In genomic region chr5:37248970-37249819, GRCh38 we compare ENCODE assay signal across 8 cellular contexts. TPM values are rescaled to one million over a fixed set of nuclear protein-coding genes. Genes with fewer than 3 reads are reported as not detected.
A peak's percentile ranks its signal among the peaks of the same experiment; 100 is the strongest.
DNase-seq lines count a peak whose midpoint lies in the region; ATAC-seq and TF ChIP-seq lines count a peak whose summit lies in the region.

TSS of gene CPLANE1 (minus strand) at chr5:37249376. CDS start at chr5:37247698, 1,678 bp downstream.

- peaks cover 17% of the 10 kb centered on the region for H3K79me2 ChIP-seq in neural progenitor cell (ENCODE audit: low read depth)

- H4K20me1 ChIP-seq in neural progenitor cell (ENCODE audit: low read depth) = no peaks in the 10 kb centered on the region

- POLR2A ChIA-PET in RWPE1 (lab: Yijun Ruan, JAX; ENCODE audit: low non-redundant PET) = no interaction called here

- H3K4me3 Mint-ChIP-seq in IgD-negative memory B cell (peak within 1 kb of the TSS; percentile 86 to 97 (median 92)), neural progenitor cell (peak within 1 kb of the TSS; percentile 91)

- no peaks in the 10 kb centered on the region for H3K27me3 Mint-ChIP-seq in IgD-negative memory B cell
- H3K27me3 Mint-ChIP-seq in neural progenitor cell (ENCODE audit: insufficient read depth, low read depth) = peaks cover 2% of the 10 kb centered on the region

- peak within 1 kb of the TSS; percentile 78 for H3K9ac ChIP-seq in neural progenitor cell

- DNase-seq in DMS79 treated with DMSO at 0.1 percent for 48 hours (lab: John Stamatoyannopoulos, UW) (peak; percentile 67), RWPE1 (ENCODE audit: low spot score) (peak; percentile 61), activated gamma-delta T cell treated with Interleukin-2 at 50 U/mL for 16 hours (peak; percentile 44), foreskin fibroblast (peak; percentile 76 to 90), neural progenitor cell (ENCODE audit: low spot score) (peak; percentile 95)

- peak; percentile 83 for ATAC-seq in GM21576 (IDR thresholded peaks at IDR 0.05; ENCODE audit: unreplicated experiment)

- peak within 1 kb of the TSS; percentile 93 for H2AFZ ChIP-seq in neural progenitor cell (replicated peaks)

- CTCF ChIA-PET in RWPE1 (lab: Yijun Ruan, JAX) = interaction anchor here (0.7 to 1.4 kb wide), 2 partner anchors 23 to 41 kb away, joined by 3 read pairs; no protein-coding TSS in a partner anchor

- H3K4me1 ChIP-seq in neural progenitor cell = peaks cover 7% of the 10 kb centered on the region

- H3K4me1 Mint-ChIP-seq in IgD-negative memory B cell (peaks cover 5 to 10% (median 6%) of the 10 kb centered on the region in 3 donors), neural progenitor cell (peaks cover 8% of the 10 kb centered on the region)

- H3K36me3 ChIP-seq in neural progenitor cell = no peaks in the 10 kb centered on the region

- no peaks in the 10 kb centered on the region for H3K27me3 ChIP-seq in neural progenitor cell

- TF ChIP-seq CTCF in RWPE1 (conservative IDR thresholded peaks at IDR 0.05; ENCODE audit: low read depth) = peak; percentile 36; the same call in 1 of the 2 replicates
- no peak for TF ChIP-seq CTCF in foreskin fibroblast (IDR thresholded peaks at IDR 0.05; ENCODE audit: low read depth, low read length)
- peak; percentile 30 for TF ChIP-seq CTCF in neural progenitor cell (IDR thresholded peaks at IDR 0.05)
- TF ChIP-seq CTCF in subcutaneous adipose tissue (IDR thresholded peaks at IDR 0.05; ENCODE audit: low read depth) = no peak

- H3F3A ChIP-seq in neural progenitor cell (ENCODE audit: low read depth) = peaks cover 24% of the 10 kb centered on the region

- H3K4me3 ChIP-seq in foreskin fibroblast (ENCODE audit: low read depth in 1 of 2, low read length in 2 of 2) (peak within 1 kb of the TSS; percentile 68 to 90), neural progenitor cell (peak within 1 kb of the TSS; percentile 78)

- peak within 1 kb of the TSS; percentile 14 to 88 (median 42) for H3K27ac Mint-ChIP-seq in IgD-negative memory B cell
- H3K27ac Mint-ChIP-seq in neural progenitor cell = peak within 1 kb of the TSS; percentile 94

- no peaks in the 10 kb centered on the region for H3K9me3 ChIP-seq in neural progenitor cell (ENCODE audit: low read depth)

- H3K4me2 ChIP-seq in neural progenitor cell = peak within 1 kb of the TSS; percentile 88

- H3K27ac ChIP-seq in RWPE1 (peak within 1 kb of the TSS; percentile 87), neural progenitor cell (peak within 1 kb of the TSS; percentile 93)

- H3K36me3 Mint-ChIP-seq in IgD-negative memory B cell = peaks cover 2% of the 10 kb centered on the region
- H3K36me3 Mint-ChIP-seq in neural progenitor cell = no peaks in the 10 kb centered on the region

- H3K9me3 Mint-ChIP-seq in IgD-negative memory B cell = peaks cover 0 to under 1% (median 0%) of the 10 kb centered on the region in 3 donors
- peaks cover under 1% of the 10 kb centered on the region for H3K9me3 Mint-ChIP-seq in neural progenitor cell

RNA-seq across cellular contexts. Expression of gene CPLANE1, which starts in this region (rescaled TPM):
- 2.5 TPM for polyA plus RNA-seq in IgD-negative memory B cell
- 22.7 and 23.4 TPM in 2 replicates for total RNA-seq in neural progenitor cell (ENCODE audit: low replicate concordance)
- 10 to 100 TPM; 26.8 to 41.4 (median 37.1) TPM for total RNA-seq in subcutaneous adipose tissue

Comparison
In these comparisons a context has a peak if more than half of its experiments do, and no peak if none do; other contexts are left out.
1. Peak in every context shown above with its lines: DNase-seq, ATAC-seq, H3K4me3 ChIP-seq and H3K27ac ChIP-seq.
2. DNase-seq: peak in every context shown above with its lines; median percentile 95 in neural progenitor cell; 83 in foreskin fibroblast; 67 in DMS79 treated with DMSO at 0.1 percent for 48 hours; 61 in RWPE1; 44 in activated gamma-delta T cell treated with Interleukin-2 at 50 U/mL for 16 hours.
3. CTCF ChIP-seq: peak in RWPE1 (single experiment) and neural progenitor cell (single experiment); none in foreskin fibroblast (single experiment) and subcutaneous adipose tissue (single experiment).